ENCODE assay signal across 26 cellular contexts in genomic region chr6:56343295-56343694, GRCh38.
DNase-seq lines count a peak whose midpoint lies in the region; ATAC-seq, FAIRE-seq and TF ChIP-seq lines count a peak whose summit lies in the region.
"Had no signal": no experiment of that assay in that cellular context is flagged by ENCODE, and none has a peak within 500 bp of the region (broad histone marks: within the 10 kb centered on the region; RNA-seq: fewer than 3 reads in every experiment).

No MANE protein-coding gene starts in this region.

- DNase-seq in AG09319 (ENCODE audit: extremely low read depth, low read depth) = peak; percentile 50
- DNase-seq in GM19239 (ENCODE audit: insufficient read length, low spot score) = no peak
- DNase-seq in adipocyte (ENCODE audit: low read depth) = peak; percentile 15
- DNase-seq in fibroblast of peridontal ligament (ENCODE audit: extremely low read depth) = peak; percentile 65
- no peak for DNase-seq in NCI-H1417 treated with DMSO at 0.1 percent for 48 hours (lab: John Stamatoyannopoulos, UW)
- no peak for DNase-seq in HTR-8/SVneo (ENCODE audit: insufficient read length, low spot score)
- DNase-seq in CD1c-positive myeloid dendritic cell (ENCODE audit: extremely low spot score) = no peak
- no peak for DNase-seq in left lobe of liver (ENCODE audit: low spot score)
- DNase-seq: 8988T; C1 segment of cervical spinal cord; Caco-2; CD8-positive, alpha-beta T cell; GF-D8; NCI-H1105 treated with DMSO at 0.1 percent for 48 hours; NCI-H2029; NCI-H446 treated with DMSO at 0.1 percent for 48 hours; NCI-H526; NCI-H82; NK-92 treated with Interleukin-12 subunit alpha and Interleukin-12 subunit beta, amount 100 ng/mL, for 24 hours; PC-3; SJCRH30; T-helper 1 cell had no signal

- TF ChIP-seq CTCF in AG09319 (IDR thresholded peaks at IDR 0.05; ENCODE audit: low read depth, low read length) = no peak

- H3K4me1 ChIP-seq in adipocyte (ENCODE audit: control insufficient read depth, insufficient read depth, low read length) = peaks cover 14% of the 10 kb centered on the region
- H3K4me1 ChIP-seq: Caco-2, SJCRH30 had no signal

- no peaks in the 10 kb centered on the region for H3K27me3 ChIP-seq in adipocyte (replicated peaks; ENCODE audit: control insufficient read depth, insufficient read depth, low read length)
- H3K27me3 ChIP-seq: SJCRH30 had no signal

- FAIRE-seq in GM19239 (lab: Jason Lieb, UNC) = peak; percentile 58
- FAIRE-seq in HTR-8/SVneo (lab: Jason Lieb, UNC) = no peak
- FAIRE-seq: GM18507, K562 had no signal

- no peak overlapping the region for H3K4me3 ChIP-seq in adipocyte (ENCODE audit: low read length)
- H3K4me3 ChIP-seq: K562, SJCRH30 had no signal

- H3K9ac ChIP-seq in adipocyte (ENCODE audit: low read length) = no peak overlapping the region

- H3K9me3 ChIP-seq in adipocyte (ENCODE audit: control insufficient read depth, low read length) = no peaks in the 10 kb centered on the region
- H3K9me3 ChIP-seq: Caco-2, SJCRH30 had no signal

- no peak for ATAC-seq in left lobe of liver
- ATAC-seq: CD8-positive, alpha-beta T cell; HCT116; K562; PC-3; Right ventricle myocardium inferior had no signal

- no peaks in the 10 kb centered on the region for H3K36me3 ChIP-seq in adipocyte (ENCODE audit: control insufficient read depth, insufficient read depth, low read length, severe bottlenecking)
- H3K36me3 ChIP-seq: SJCRH30 had no signal

Comparison
In these comparisons a context has a peak if more than half of its experiments do, and no peak if none do; other contexts are left out.
1. DNase-seq: peak in AG09319 (single experiment), adipocyte (single experiment) and fibroblast of peridontal ligament (single experiment); none in GM19239 (single experiment), NCI-H1417 treated with DMSO at 0.1 percent for 48 hours (single experiment), HTR-8/SVneo (single experiment), CD1c-positive myeloid dendritic cell (single experiment) and left lobe of liver (single experiment).